ENCODE assay signal across 21 cellular contexts in the genomic region with DNA sequence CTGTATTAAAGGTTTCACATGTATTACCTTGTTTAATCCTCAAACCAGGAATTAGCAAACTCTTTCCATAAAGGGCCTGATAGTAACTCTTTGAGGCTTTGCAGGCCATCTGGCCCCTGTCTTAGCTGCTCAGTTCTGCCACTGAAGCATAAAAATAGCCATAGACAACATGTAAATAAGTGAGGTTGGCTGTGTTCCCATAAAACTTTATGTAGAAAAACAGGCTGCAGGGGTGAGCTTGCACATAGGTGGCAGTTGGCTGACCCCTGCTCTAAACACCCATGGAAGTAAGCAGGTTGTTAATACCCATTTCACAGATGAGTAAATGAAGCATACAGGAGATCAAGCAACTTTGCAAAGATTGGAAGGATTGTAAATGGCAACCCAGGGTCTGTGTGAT.
"Had no signal": no experiment of that assay in that cellular context is flagged by ENCODE, and none has a peak within 500 bp of the region (broad histone marks: within the 10 kb centered on the region; RNA-seq: fewer than 3 reads in every experiment).

No MANE protein-coding gene starts in this region.

- DNase-seq: activated B cell treated with CpG ODN at 0.5 μM for 24 hours; activated CD4-positive, alpha-beta memory T cell treated with anti-CD3 and anti-CD28 coated beads for 36 hours; activated CD4-positive, alpha-beta T cell treated with anti-CD3 and anti-CD28 coated beads for 1 hour; activated CD4-positive, alpha-beta T cell treated with anti-CD3 and anti-CD28 coated beads, Interleukin-2, amount 10 ng/mL, durations not matched to agents 24 days and 14 days; activated gamma-delta T cell; activated naive CD4-positive, alpha-beta T cell treated with anti-CD3 and anti-CD28 coated beads for 36 hours; activated T-cell treated with anti-CD3 and anti-CD28 coated beads for 4 hours; activated T-cell treated with anti-CD3 and anti-CD28 coated beads, Interleukin-2, amount 50 U/mL, for 48 hours; amygdala; brain microvascular endothelial cell; cerebellar nuclear complex; Kasumi-1; KBM-7; NCI-H146; NCI-H2029; NCI-H446; PC-3; SHP77 treated with DMSO at 0.1 percent for 48 hours had no signal

- H3K36me3 Mint-ChIP-seq: activated CD4-positive, alpha-beta memory T cell treated with anti-CD3 and anti-CD28 coated beads for 36 hours; activated naive CD8-positive, alpha-beta T cell had no signal

- H3K27me3 Mint-ChIP-seq: activated B cell treated with CpG ODN at 0.5 μM for 24 hours; activated CD4-positive, alpha-beta memory T cell treated with anti-CD3 and anti-CD28 coated beads for 36 hours; activated CD4-positive, alpha-beta T cell treated with anti-CD3 and anti-CD28 coated beads, Interleukin-2, amount 10 ng/mL, durations not matched to agents 24 days and 14 days; activated naive CD8-positive, alpha-beta T cell; activated T-helper 17 cell treated with anti-CD3 and anti-CD28 coated beads, Interleukin-2, amount 50 U/mL, for 72 hours had no signal

- H3K4me1 Mint-ChIP-seq: activated B cell treated with CpG ODN at 0.5 μM for 24 hours; activated CD4-positive, alpha-beta T cell treated with anti-CD3 and anti-CD28 coated beads, Interleukin-2, amount 10 ng/mL, durations not matched to agents 24 days and 14 days; activated T-helper 17 cell treated with anti-CD3 and anti-CD28 coated beads, Interleukin-2, amount 50 U/mL, for 72 hours had no signal

- H3K4me3 Mint-ChIP-seq: activated B cell treated with CpG ODN at 0.5 μM for 24 hours; activated CD4-positive, alpha-beta memory T cell treated with anti-CD3 and anti-CD28 coated beads for 36 hours; activated CD4-positive, alpha-beta T cell treated with anti-CD3 and anti-CD28 coated beads, Interleukin-2, amount 10 ng/mL, durations not matched to agents 24 days and 14 days; activated naive CD4-positive, alpha-beta T cell treated with anti-CD3 and anti-CD28 coated beads for 36 hours; activated naive CD8-positive, alpha-beta T cell; activated T-helper 17 cell treated with anti-CD3 and anti-CD28 coated beads, Interleukin-2, amount 50 U/mL, for 72 hours; T-helper 1 cell treated with Interleukin-12 subunit alpha and Interleukin-12 subunit beta and Interleukin-4 antibody, amounts not matched to agents 30 μg/mL and 1 μg/mL, for 36 hours had no signal

- H3K27ac Mint-ChIP-seq: activated B cell treated with CpG ODN at 0.5 μM for 24 hours; activated CD4-positive, alpha-beta memory T cell treated with anti-CD3 and anti-CD28 coated beads for 36 hours; activated CD4-positive, alpha-beta T cell treated with anti-CD3 and anti-CD28 coated beads, Interleukin-2, amount 10 ng/mL, durations not matched to agents 24 days and 14 days; activated naive CD4-positive, alpha-beta T cell treated with anti-CD3 and anti-CD28 coated beads for 36 hours; activated naive CD8-positive, alpha-beta T cell; activated T-helper 17 cell treated with anti-CD3 and anti-CD28 coated beads, Interleukin-2, amount 50 U/mL, for 72 hours; T-helper 1 cell treated with Interleukin-12 subunit alpha and Interleukin-12 subunit beta and Interleukin-4 antibody, amounts not matched to agents 30 μg/mL and 1 μg/mL, for 36 hours had no signal

- H3K27ac ChIP-seq: brain microvascular endothelial cell had no signal

- ATAC-seq: activated T-helper 17 cell treated with anti-CD3 and anti-CD28 coated beads, Interleukin-2, amount 50 U/mL, for 72 hours; PC-3 had no signal

- H3K36me3 ChIP-seq: brain microvascular endothelial cell had no signal

- H3K27me3 ChIP-seq: brain microvascular endothelial cell had no signal
